In the genomic region with DNA sequence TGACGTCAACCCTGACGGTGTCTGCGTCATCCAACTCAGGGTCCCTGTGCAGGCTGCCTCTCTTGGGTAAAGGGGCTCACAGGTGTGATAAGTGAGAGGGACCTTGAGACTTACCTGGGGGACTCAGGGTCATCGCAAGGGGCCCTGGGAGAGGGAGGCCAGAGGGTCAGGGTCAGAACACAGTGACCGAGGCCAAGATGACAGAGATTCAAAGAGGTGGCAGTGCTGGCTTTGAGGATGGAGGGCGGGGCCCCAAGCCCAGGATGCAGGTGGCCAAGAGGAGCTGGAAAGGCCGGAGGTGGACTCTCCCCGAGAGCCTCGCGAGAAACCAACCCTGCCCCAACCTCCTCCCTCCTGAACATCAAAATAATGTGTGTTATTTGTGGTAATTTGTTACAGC, we compare ENCODE assay signal across 21 cellular contexts.
"Had no signal": no experiment of that assay in that cellular context is flagged by ENCODE, and none has a peak within 500 bp of the region (broad histone marks: within the 10 kb centered on the region; RNA-seq: fewer than 3 reads in every experiment).

No MANE protein-coding gene starts in this region.

- H3K27me3 ChIP-seq: dorsolateral prefrontal cortex, neural progenitor cell, pancreas, thyroid gland, upper lobe of left lung had no signal

- DNase-seq: caudate nucleus; cortex of kidney; effector CD8-positive, alpha-beta T cell; heart left ventricle; hippocampal formation; kidney glomerular epithelial cell; mammary epithelial cell; mucosa of descending colon; naive thymus-derived CD8-positive, alpha-beta T cell; occipital lobe; small intestine; stimulated activated CD4-positive, alpha-beta T cell treated with anti-CD3 and anti-CD28 coated beads, Interleukin-12 subunit alpha, Interleukin-12 subunit beta, amount 100 ng/mL, for 4 hours; stimulated activated naive CD4-positive, alpha-beta T cell; thyroid gland had no signal

- H3K36me3 Mint-ChIP-seq: neural progenitor cell had no signal

- H3K4me3 Mint-ChIP-seq: naive thymus-derived CD8-positive, alpha-beta T cell; neural progenitor cell had no signal

- H3K36me3 ChIP-seq: heart left ventricle, neural progenitor cell, pancreas, prostate gland, suprapubic skin, thyroid gland, upper lobe of left lung had no signal

- H3K4me2 ChIP-seq: neural progenitor cell had no signal

- H3K4me1 ChIP-seq: heart left ventricle, neural progenitor cell, pancreas, prostate gland, suprapubic skin, thyroid gland, upper lobe of left lung had no signal

- ATAC-seq: esophagus mucosa; heart left ventricle; mucosa of descending colon; naive thymus-derived CD8-positive, alpha-beta T cell; pancreas had no signal

- H3K9ac ChIP-seq: neural progenitor cell had no signal

- H3K4me3 ChIP-seq: dorsolateral prefrontal cortex, heart left ventricle, mucosa of descending colon, neural progenitor cell, pancreas, prostate gland, suprapubic skin, thyroid gland, upper lobe of left lung had no signal

- H3K9me3 ChIP-seq: mucosa of descending colon, pancreas, prostate gland, suprapubic skin, thyroid gland had no signal

- H3K27ac Mint-ChIP-seq: naive thymus-derived CD8-positive, alpha-beta T cell; neural progenitor cell had no signal

- H3K27ac ChIP-seq: dorsolateral prefrontal cortex, heart left ventricle, neural progenitor cell, pancreas, prostate gland, suprapubic skin, thyroid gland, upper lobe of left lung had no signal

- H2AFZ ChIP-seq: neural progenitor cell had no signal
